8 cellular contexts compared by ENCODE assay signal in the genomic region with DNA sequence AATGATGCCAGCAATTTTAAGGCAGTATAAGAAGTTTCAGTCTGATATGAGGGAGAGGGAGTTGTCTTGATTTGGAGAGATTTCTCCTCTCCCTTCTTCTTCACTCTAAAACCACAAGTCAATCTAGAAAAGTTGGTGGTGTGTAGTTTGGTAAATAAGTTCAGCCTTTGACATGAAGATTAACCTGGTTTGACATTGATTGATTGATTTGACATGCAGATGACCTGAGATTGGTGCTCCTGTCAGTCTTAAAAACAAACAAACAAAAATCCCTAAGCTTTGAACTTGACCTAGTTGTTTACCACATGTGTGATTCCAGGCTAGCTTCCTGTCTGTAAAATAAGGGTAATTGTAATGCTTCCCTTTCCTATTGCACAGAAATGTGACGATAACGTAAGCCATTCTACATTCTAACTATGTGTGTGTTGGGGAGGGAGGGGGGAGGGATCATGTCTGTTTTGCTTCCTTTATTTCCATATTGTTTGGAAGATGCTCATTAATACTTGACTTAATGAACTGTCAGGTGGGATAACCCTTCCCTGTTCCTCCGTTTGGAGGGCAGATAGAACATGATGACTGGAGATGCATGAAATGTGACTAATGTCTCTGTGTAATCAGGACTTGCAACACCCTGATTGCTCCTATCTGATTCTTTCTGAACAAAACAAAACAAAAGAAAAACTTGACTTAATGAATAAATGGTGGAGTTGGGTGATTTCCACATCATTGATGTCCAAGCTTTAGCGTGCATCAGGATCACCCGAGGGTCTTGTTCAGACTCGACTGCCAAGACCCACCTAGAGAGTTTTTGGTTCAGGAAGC.
DNase-seq lines count a peak whose midpoint lies in the region; ATAC-seq and TF ChIP-seq lines count a peak whose summit lies in the region.

No MANE protein-coding gene starts in this region.

- H3K4me1 ChIP-seq in stomach smooth muscle (ENCODE audit: control insufficient read depth, insufficient read depth, low read length), result peaks cover 12% of the 10 kb centered on the region

- H3K4me3 ChIP-seq in foreskin fibroblast (ENCODE audit: low read depth in 1 of 2, low read length in 2 of 2) (peak overlapping the region; percentile 32 to 52), stomach smooth muscle (ENCODE audit: low read length in 2 of 2) (peak overlapping the region; percentile 61 to 69)

- intact Hi-C loops in activated CD8-positive, alpha-beta T cell treated with anti-CD3 and anti-CD28 coated beads for 36 hours (cut with micrococcal nuclease), result loop anchor here (5.0 kb wide), 1 partner anchor 151 kb away; no protein-coding TSS in a partner anchor

- H3K4me3 Mint-ChIP-seq in activated CD8-positive, alpha-beta T cell treated with anti-CD3 and anti-CD28 coated beads, Interleukin-2, amount 10 ng/mL, durations not matched to agents 7 days and 5 days, result peak overlapping the region; percentile 44
- H3K4me3 Mint-ChIP-seq in activated CD8-positive, alpha-beta T cell treated with anti-CD3 and anti-CD28 coated beads for 36 hours, result no peak overlapping the region
- peak overlapping the region; percentile 7; the same call in 1 of the 2 replicates for H3K4me3 Mint-ChIP-seq in WTC11

- peaks cover 41% of the 10 kb centered on the region for H3K4me1 Mint-ChIP-seq in activated CD8-positive, alpha-beta T cell treated with anti-CD3 and anti-CD28 coated beads, Interleukin-2, amount 10 ng/mL, durations not matched to agents 7 days and 5 days (ENCODE audit: low read depth)
- H3K4me1 Mint-ChIP-seq in activated CD8-positive, alpha-beta T cell treated with anti-CD3 and anti-CD28 coated beads for 36 hours (ENCODE audit: low read depth), result peaks cover 37% of the 10 kb centered on the region
- peaks cover 25% of the 10 kb centered on the region for H3K4me1 Mint-ChIP-seq in WTC11

- no peaks in the 10 kb centered on the region for H3K36me3 Mint-ChIP-seq in activated CD8-positive, alpha-beta T cell treated with anti-CD3 and anti-CD28 coated beads, Interleukin-2, amount 10 ng/mL, durations not matched to agents 7 days and 5 days (ENCODE audit: low read depth)
- H3K36me3 Mint-ChIP-seq in activated CD8-positive, alpha-beta T cell treated with anti-CD3 and anti-CD28 coated beads for 36 hours (ENCODE audit: low read depth), result no peaks in the 10 kb centered on the region
- H3K36me3 Mint-ChIP-seq in WTC11, result no peaks in the 10 kb centered on the region

- TF ChIP-seq CTCF in activated CD8-positive, alpha-beta T cell treated with anti-CD3 and anti-CD28 coated beads for 36 hours (IDR thresholded peaks at IDR 0.05), result no peak
- TF ChIP-seq CTCF in WTC11 (IDR thresholded peaks at IDR 0.05) (no peak), foreskin fibroblast (IDR thresholded peaks at IDR 0.05; ENCODE audit: low read depth, low read length) (no peak)

- H3K9ac ChIP-seq in stomach smooth muscle (ENCODE audit: low read length in 2 of 2), result no peak overlapping the region

- CTCF ChIA-PET in activated CD8-positive, alpha-beta T cell treated with anti-CD3 and anti-CD28 coated beads, Interleukin-2, amount 10 ng/mL, durations not matched to agents 7 days and 5 days (lab: Charles Lee), result interaction anchor here (0.7 to 6.4 kb wide), 30 partner anchors 9 to 276 kb away, joined by 3 to 47 read pairs (median 5); no protein-coding TSS in a partner anchor
- CTCF ChIA-PET in activated CD8-positive, alpha-beta T cell treated with anti-CD3 and anti-CD28 coated beads for 36 hours (lab: Charles Lee), result interaction anchor here (0.7 to 5.7 kb wide), 27 partner anchors 8 to 275 kb away, joined by 3 to 54 read pairs (median 4); partner anchors contain the start of gene GRAMD1B
- CTCF ChIA-PET in WTC11 (lab: Charles Lee), result interaction anchor here (0.6 to 4.4 kb wide), 12 partner anchors 8 to 234 kb away, joined by 3 to 23 read pairs (median 4); no protein-coding TSS in a partner anchor

- peak; percentile 6 for ATAC-seq in activated CD8-positive, alpha-beta T cell treated with anti-CD3 and anti-CD28 coated beads, Interleukin-2, amount 10 ng/mL, durations not matched to agents 7 days and 5 days
- ATAC-seq in activated CD8-positive, alpha-beta T cell treated with anti-CD3 and anti-CD28 coated beads for 36 hours, result no peak
- ATAC-seq in WTC11, result no peak

- POLR2A ChIA-PET in activated CD8-positive, alpha-beta T cell treated with anti-CD3 and anti-CD28 coated beads, Interleukin-2, amount 10 ng/mL, durations not matched to agents 7 days and 5 days (lab: Charles Lee), result interaction anchor here (0.6 to 1.3 kb wide), 2 partner anchors 178 to 287 kb away, joined by 3 read pairs; no protein-coding TSS in a partner anchor
- POLR2A ChIA-PET in activated CD8-positive, alpha-beta T cell treated with anti-CD3 and anti-CD28 coated beads for 36 hours (lab: Charles Lee), result interaction anchor here (1.1 to 1.2 kb wide), 2 partner anchors 81 to 133 kb away, joined by 3 read pairs; no protein-coding TSS in a partner anchor
- POLR2A ChIA-PET in WTC11 (lab: Charles Lee), result no interaction called here

- no peak for DNase-seq in activated CD8-positive, alpha-beta T cell treated with anti-CD3 and anti-CD28 coated beads, Interleukin-2, amount 10 ng/mL, durations not matched to agents 7 days and 5 days
- DNase-seq in activated CD8-positive, alpha-beta T cell treated with anti-CD3 and anti-CD28 coated beads for 36 hours, result no peak
- DNase-seq in WTC11 (ENCODE audit: low spot score) (no peak), foreskin fibroblast (peak; percentile 26 to 66), iPS-NIHi11 (ENCODE audit: low spot score) (no peak), HK-2 (ENCODE audit: unreplicated experiment) (no peak)
- DNase-seq in activated CD4-positive, alpha-beta T cell treated with anti-CD3 and anti-CD28 coated beads, Interleukin-2, amount 50 U/mL, for 4 hours, result no peak

- peaks cover 3% of the 10 kb centered on the region for H3K27me3 Mint-ChIP-seq in activated CD8-positive, alpha-beta T cell treated with anti-CD3 and anti-CD28 coated beads, Interleukin-2, amount 10 ng/mL, durations not matched to agents 7 days and 5 days (ENCODE audit: low read depth)
- peaks cover 18% of the 10 kb centered on the region for H3K27me3 Mint-ChIP-seq in activated CD8-positive, alpha-beta T cell treated with anti-CD3 and anti-CD28 coated beads for 36 hours
- H3K27me3 Mint-ChIP-seq in WTC11 (ENCODE audit: low read depth), result peaks cover 27% of the 10 kb centered on the region

- no peak overlapping the region for H3K27ac Mint-ChIP-seq in activated CD8-positive, alpha-beta T cell treated with anti-CD3 and anti-CD28 coated beads, Interleukin-2, amount 10 ng/mL, durations not matched to agents 7 days and 5 days
- no peak overlapping the region for H3K27ac Mint-ChIP-seq in activated CD8-positive, alpha-beta T cell treated with anti-CD3 and anti-CD28 coated beads for 36 hours
- H3K27ac Mint-ChIP-seq in WTC11, result no peak overlapping the region

- H3K9me3 Mint-ChIP-seq in activated CD8-positive, alpha-beta T cell treated with anti-CD3 and anti-CD28 coated beads, Interleukin-2, amount 10 ng/mL, durations not matched to agents 7 days and 5 days (ENCODE audit: insufficient read depth), result no peaks in the 10 kb centered on the region
- no peaks in the 10 kb centered on the region for H3K9me3 Mint-ChIP-seq in activated CD8-positive, alpha-beta T cell treated with anti-CD3 and anti-CD28 coated beads for 36 hours
- H3K9me3 Mint-ChIP-seq in WTC11, result no peaks in the 10 kb centered on the region

- no peaks in the 10 kb centered on the region for H3K36me3 ChIP-seq in stomach smooth muscle (ENCODE audit: control insufficient read depth in 2 of 2, insufficient read depth in 2 of 2, low read length in 2 of 2)

- H3K9me3 ChIP-seq in stomach smooth muscle (ENCODE audit: control insufficient read depth in 2 of 2, low read length in 2 of 2), result no peaks in the 10 kb centered on the region

- peaks cover 11 to 15% of the 10 kb centered on the region in 2 donors for H3K27me3 ChIP-seq in stomach smooth muscle (ENCODE audit: control insufficient read depth in 1 of 2, insufficient read depth in 2 of 2, low read length in 2 of 2)

- H3K27ac ChIP-seq in stomach smooth muscle (ENCODE audit: low read length), result no peak overlapping the region

TF ChIP-seq in WTC11, 78 proteins besides CTCF, POLR2A, EP300 and RAD21:
- TF ChIP-seq, protein P1, sequence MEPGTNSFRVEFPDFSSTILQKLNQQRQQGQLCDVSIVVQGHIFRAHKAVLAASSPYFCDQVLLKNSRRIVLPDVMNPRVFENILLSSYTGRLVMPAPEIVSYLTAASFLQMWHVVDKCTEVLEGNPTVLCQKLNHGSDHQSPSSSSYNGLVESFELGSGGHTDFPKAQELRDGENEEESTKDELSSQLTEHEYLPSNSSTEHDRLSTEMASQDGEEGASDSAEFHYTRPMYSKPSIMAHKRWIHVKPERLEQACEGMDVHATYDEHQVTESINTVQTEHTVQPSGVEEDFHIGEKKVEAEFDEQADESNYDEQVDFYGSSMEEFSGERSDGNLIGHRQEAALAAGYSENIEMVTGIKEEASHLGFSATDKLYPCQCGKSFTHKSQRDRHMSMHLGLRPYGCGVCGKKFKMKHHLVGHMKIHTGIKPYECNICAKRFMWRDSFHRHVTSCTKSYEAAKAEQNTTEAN (CRISPR knock-in tag; IDR thresholded peaks at IDR 0.05), result no peak
- 0 out of 2 replicates have a peak, but pooled peaks have one; percentile 10 for TF ChIP-seq ETV6 (CRISPR knock-in tag; IDR thresholded peaks at IDR 0.05)

Comparison
In these comparisons a context has a peak if more than half of its experiments do, and no peak if none do; other contexts are left out.
1. DNase-seq: peak in foreskin fibroblast (2 of 2); none in activated CD8-positive, alpha-beta T cell treated with anti-CD3 and anti-CD28 coated beads, Interleukin-2, amount 10 ng/mL, durations not matched to agents 7 days and 5 days (single experiment), activated CD8-positive, alpha-beta T cell treated with anti-CD3 and anti-CD28 coated beads for 36 hours (single experiment), WTC11 (single experiment), iPS-NIHi11 (single experiment), activated CD4-positive, alpha-beta T cell treated with anti-CD3 and anti-CD28 coated beads, Interleukin-2, amount 50 U/mL, for 4 hours (0 of 2) and HK-2 (single experiment).